ENCODE assay signal across 8 cellular contexts in genomic region chrX:119887721-119888425, GRCh38. TPM values are rescaled to one million over a fixed set of nuclear protein-coding genes. Genes with fewer than 3 reads are reported as not detected.
DNase-seq lines count a peak whose midpoint lies in the region; ATAC-seq and TF ChIP-seq lines count a peak whose summit lies in the region.

No MANE protein-coding gene starts in this region.

- WGBS in stomach, 5 donors = 6 to 41% (median 9%) methylated on average over 10 to 40 of the region's 40 CpGs

- DNase-seq in GM10248 (ENCODE audit: extremely low spot score) (peak; percentile 63), NCI-H774 (lab: John Stamatoyannopoulos, UW) (peak; percentile 74), epithelial cell of esophagus (ENCODE audit: low read depth) (peak; percentile 56), stomach (peak; percentile 54), hepatic stellate cell (ENCODE audit: low spot score) (no peak)
- peak; percentile 52 for DNase-seq in activated CD8-positive, alpha-beta memory T cell treated with anti-CD3 and anti-CD28 coated beads, Interleukin-2, amount 50 U/mL, for 4 hours

- no peaks in the 10 kb centered on the region for H3K36me3 ChIP-seq in stomach

- H3K27ac ChIP-seq in stomach = no peak overlapping the region

- peaks cover 5% of the 10 kb centered on the region for H3K4me1 ChIP-seq in mononuclear cell (ENCODE audit: insufficient read depth, low read length)
- peaks cover 0 to 6% (median 0%) of the 10 kb centered on the region in 4 donors for H3K4me1 ChIP-seq in stomach

- H3K9me3 ChIP-seq in mononuclear cell (ENCODE audit: low read depth, low read length) (no peaks in the 10 kb centered on the region), stomach (peaks cover 0 to 3% (median 0%) of the 10 kb centered on the region in 4 donors)

- intact Hi-C loops in stomach (cut with DNase I; ENCODE audit: low total_unique reads) = no loop called here

- H3K27me3 ChIP-seq in mononuclear cell (ENCODE audit: insufficient read depth, low read length) = no peaks in the 10 kb centered on the region
- peaks cover 0 to 11% (median 0%) of the 10 kb centered on the region in 3 donors for H3K27me3 ChIP-seq in stomach

- ATAC-seq in HG02870 (IDR thresholded peaks at IDR 0.05; ENCODE audit: unreplicated experiment) = peak; percentile 59

- POLR2A ChIA-PET in GM10248 (lab: Yijun Ruan, JAX) = interaction anchor here (0.6 kb wide), 1 partner anchor 130 kb away, joined by 5 read pairs; no protein-coding TSS in a partner anchor

- TF ChIP-seq CTCF in GM10248 (IDR thresholded peaks at IDR 0.05; ENCODE audit: control extremely low read depth, extremely low read depth, low read depth, missing control alignments) = peak; percentile 33
- peak; percentile 52 for TF ChIP-seq CTCF in epithelial cell of esophagus (IDR thresholded peaks at IDR 0.05; ENCODE audit: insufficient read depth, low read depth, low read length, missing control alignments)
- TF ChIP-seq CTCF in stomach (IDR thresholded peaks at IDR 0.05) = peak in 3 of 7 experiments; percentile 9 to 34 (median 15)

- no peak for TF ChIP-seq POLR2A in stomach (IDR thresholded peaks at IDR 0.05)

- no peak overlapping the region for H3K4me3 ChIP-seq in epithelial cell of esophagus (ENCODE audit: low read length)
- H3K4me3 ChIP-seq in mononuclear cell (ENCODE audit: low read length) = peak overlapping the region; percentile 19
- peak overlapping the region; percentile 22 to 43 (median 38) for H3K4me3 ChIP-seq in stomach

- TF ChIP-seq EP300 in stomach (IDR thresholded peaks at IDR 0.05) = no peak

- CTCF ChIA-PET in GM10248 (lab: Yijun Ruan, JAX) = interaction anchor here (1.3 to 2.4 kb wide), 6 partner anchors 8 to 130 kb away, joined by 3 to 6 read pairs (median 5); partner anchors contain the start of gene AKAP14

RNA-seq across cellular contexts. Expression of gene AKAP14, which starts 7.8 kb away (rescaled TPM):
- not detected for total RNA-seq in mononuclear cell
- not detected for total RNA-seq in stomach
- polyA plus RNA-seq in stomach = not detected

RNA-seq across cellular contexts. Expression of gene NDUFA1, which starts 16.2 kb away (rescaled TPM):
- total RNA-seq in mononuclear cell (41.3 TPM), stomach (10 to 100 TPM; 46.2 to 72.1 (median 64.3) TPM)
- polyA plus RNA-seq in stomach = 100 to 1,000 TPM; 214 to 260 (median 220) TPM

RNA-seq across cellular contexts. Expression of gene RNF113A, which starts 16.3 kb away (rescaled TPM):
- total RNA-seq in mononuclear cell = 25.6 TPM
- total RNA-seq in stomach = 10 to 100 TPM in 3 of 5 donors, 1 to 10 TPM in 2; 9.5 to 42.0 (median 10.9) TPM
- polyA plus RNA-seq in stomach = 10 to 100 TPM; 14.4 to 26.4 (median 19.5) TPM

RNA-seq across cellular contexts. Expression of gene UPF3B, which starts 35.1 kb away (rescaled TPM):
- total RNA-seq in mononuclear cell (2.3 TPM), stomach (10 to 100 TPM in 1 of 5 donors, 1 to 10 TPM in 4; 1.2 to 10.7 (median 6.7) TPM)
- polyA plus RNA-seq in stomach = 10 to 100 TPM in 1 of 3 donors, 1 to 10 TPM in 2; 6.4 to 25.1 (median 9.8) TPM

RNA-seq across cellular contexts. Expression of gene NKAP, which starts 55.7 kb away (rescaled TPM):
- 9.0 TPM for total RNA-seq in mononuclear cell
- total RNA-seq in stomach = 1 to 10 TPM in 4 of 5 donors, under 1 TPM in 1; 0.58 to 7.5 (median 6.1) TPM
- 1 to 10 TPM; 3.7 to 6.7 (median 6.3) TPM for polyA plus RNA-seq in stomach
